23 cellular contexts compared by ENCODE assay signal in the genomic region with DNA sequence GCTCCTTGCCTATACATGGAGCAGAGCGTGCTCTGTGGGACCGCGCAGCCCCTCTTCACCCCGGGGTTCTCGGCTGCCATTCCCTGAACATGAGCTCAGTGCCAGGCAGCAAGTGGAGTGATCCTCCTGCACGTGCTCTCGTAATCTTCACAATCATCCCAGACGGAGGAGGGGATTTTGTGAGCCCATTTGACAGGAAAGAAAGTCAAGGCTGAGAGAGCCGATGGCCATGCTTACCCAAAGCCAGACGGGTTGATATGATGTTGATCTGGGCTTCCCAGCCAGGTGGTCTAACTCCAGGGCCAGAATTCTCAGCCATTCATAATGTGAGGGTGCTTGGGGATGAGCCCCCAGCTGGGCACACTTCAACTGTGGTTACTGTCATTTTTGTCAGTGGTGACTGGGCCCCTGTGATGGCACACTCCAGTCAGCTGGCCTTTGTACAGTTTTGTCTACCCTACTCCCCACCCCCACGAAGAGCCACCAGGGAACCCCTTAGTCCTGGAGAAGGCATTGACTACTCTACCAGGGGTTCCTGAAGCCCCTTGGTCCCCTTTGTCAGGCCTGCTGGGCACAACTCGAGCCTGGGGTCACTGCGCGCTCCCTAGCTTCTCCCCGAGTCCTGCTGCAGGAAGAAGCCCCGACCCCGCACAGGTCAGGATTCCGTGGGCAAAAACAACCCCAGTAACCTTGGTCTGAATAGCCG. TPM values are rescaled to one million over a fixed set of nuclear protein-coding genes. Genes with fewer than 3 reads are reported as not detected.
A peak's percentile ranks its signal among the peaks of the same experiment; 100 is the strongest.
DNase-seq lines count a peak whose midpoint lies in the region; ATAC-seq and TF ChIP-seq lines count a peak whose summit lies in the region.
"Had no signal": no experiment of that assay in that cellular context is flagged by ENCODE, and none has a peak within 500 bp of the region (broad histone marks: within the 10 kb centered on the region; RNA-seq: fewer than 3 reads in every experiment).

No MANE protein-coding gene starts in this region.

- CTCF ChIA-PET in WTC11 (lab: Charles Lee) = interaction anchor here (0.9 to 2.9 kb wide), 11 partner anchors 11 to 356 kb away, joined by 3 to 24 read pairs (median 4); partner anchors contain the start of gene STX16

- H3K4me1 Mint-ChIP-seq in WTC11 = peaks cover 23% of the 10 kb centered on the region
- H3K4me1 Mint-ChIP-seq in progenitor cell of endocrine pancreas (ENCODE audit: low read depth) = no peaks in the 10 kb centered on the region
- H3K4me1 Mint-ChIP-seq in natural killer cell = no peaks in the 10 kb centered on the region
- H3K4me1 Mint-ChIP-seq: B cell; stimulated activated naive CD8-positive, alpha-beta T cell treated with anti-CD3 and anti-CD28 coated beads, Interleukin-15, amount 100 ng/mL, for 72 hours had no signal

- H3K36me3 ChIP-seq in H7 (replicated peaks; ENCODE audit: control insufficient read depth, insufficient read depth, low read length) (no peaks in the 10 kb centered on the region), iPS-15b (ENCODE audit: control insufficient read depth, insufficient read depth, low read length) (no peaks in the 10 kb centered on the region), HAP-1 (replicated peaks) (no peaks in the 10 kb centered on the region)
- H3K36me3 ChIP-seq: neutrophil, right atrium auricular region had no signal

- intact Hi-C loops in natural killer cell (cut with micrococcal nuclease) = no loop called here

- H3K27me3 Mint-ChIP-seq in WTC11 (ENCODE audit: low read depth) (peaks cover 61% of the 10 kb centered on the region), progenitor cell of endocrine pancreas (peaks cover 76% of the 10 kb centered on the region), natural killer cell (ENCODE audit: low read depth in 2 of 2) (peaks cover 16 to 38% of the 10 kb centered on the region in 2 donors)

- H3K36me3 Mint-ChIP-seq in WTC11 = peaks cover 5% of the 10 kb centered on the region
- no peaks in the 10 kb centered on the region for H3K36me3 Mint-ChIP-seq in progenitor cell of endocrine pancreas (ENCODE audit: insufficient read depth)
- no peaks in the 10 kb centered on the region for H3K36me3 Mint-ChIP-seq in natural killer cell

- H3K4me3 Mint-ChIP-seq in WTC11 (peak overlapping the region; percentile 78), progenitor cell of endocrine pancreas (ENCODE audit: low read depth) (no peak overlapping the region), natural killer cell (no peak overlapping the region)
- H3K4me3 Mint-ChIP-seq: B cell; stimulated activated naive CD8-positive, alpha-beta T cell treated with anti-CD3 and anti-CD28 coated beads, Interleukin-15, amount 100 ng/mL, for 72 hours; T-helper 2 cell treated with Interferon-gamma antibody and Interleukin-4, amounts not matched to agents 5 μg/mL and 100 μg/mL, for 36 hours had no signal

- no peaks in the 10 kb centered on the region for H3K4me1 ChIP-seq in iPS-15b (ENCODE audit: control insufficient read depth, insufficient read depth, low read length)
- no peaks in the 10 kb centered on the region for H3K4me1 ChIP-seq in HAP-1
- H3K4me1 ChIP-seq: Caco-2 had no signal

- DNase-seq in H7 (no peak), WTC11 (ENCODE audit: low spot score) (no peak), skeletal muscle cell (ENCODE audit: low read depth) (no peak), HAP-1 (ENCODE audit: low spot score in 2 of 2) (no peak), progenitor cell of endocrine pancreas (ENCODE audit: low spot score, unreplicated experiment) (no peak), natural killer cell (no peak)
- DNase-seq: Caco-2; caudate nucleus; effector CD4-positive, alpha-beta T cell; EL; glutamatergic neuron; NCI-H1436; NCI-H2171 treated with DMSO at 0.1 percent for 48 hours; NCI-H748 treated with DMSO at 0.1 percent for 48 hours; PC-9; stimulated activated naive CD8-positive, alpha-beta T cell treated with anti-CD3 and anti-CD28 coated beads, Interleukin-15, amount 100 ng/mL, for 72 hours had no signal

- POLR2A ChIA-PET in WTC11 (lab: Charles Lee) = interaction anchor here (1.5 to 2.4 kb wide), 3 partner anchors 106 to 137 kb away, joined by 3 to 14 read pairs (median 7); partner anchors contain the start of gene STX16

- H3K27ac Mint-ChIP-seq in WTC11 (no peak overlapping the region), progenitor cell of endocrine pancreas (no peak overlapping the region), natural killer cell (no peak overlapping the region)
- H3K27ac Mint-ChIP-seq: B cell; stimulated activated naive CD8-positive, alpha-beta T cell treated with anti-CD3 and anti-CD28 coated beads, Interleukin-15, amount 100 ng/mL, for 72 hours; T-helper 2 cell treated with Interferon-gamma antibody and Interleukin-4, amounts not matched to agents 5 μg/mL and 100 μg/mL, for 36 hours had no signal

- H3K27me3 ChIP-seq in H7 (ENCODE audit: control insufficient read depth, insufficient read depth, low read length) (peaks cover 36% of the 10 kb centered on the region), iPS-15b (ENCODE audit: control insufficient read depth, insufficient read depth, low read length) (peaks cover 43% of the 10 kb centered on the region), HAP-1 (ENCODE audit: low read depth) (no peaks in the 10 kb centered on the region)

- in situ Hi-C loops in HAP-1 (cut with MboI; ENCODE audit: low sequenced_read_pairs) = no loop called here

- ATAC-seq in WTC11 = peak; percentile 5
- ATAC-seq in natural killer cell = no peak
- ATAC-seq: activated CD4-positive, CD25-positive, alpha-beta regulatory T cell treated with anti-CD3 and anti-CD28 coated beads, Interleukin-2, amount 50 U/mL, for 24 hours; stimulated activated naive CD8-positive, alpha-beta T cell treated with anti-CD3 and anti-CD28 coated beads, Interleukin-15, amount 100 ng/mL, for 72 hours had no signal

- H3K9me3 Mint-ChIP-seq in WTC11 = no peaks in the 10 kb centered on the region
- H3K9me3 Mint-ChIP-seq in progenitor cell of endocrine pancreas (ENCODE audit: low read depth) = no peaks in the 10 kb centered on the region
- H3K9me3 Mint-ChIP-seq in natural killer cell = no peaks in the 10 kb centered on the region
- H3K9me3 Mint-ChIP-seq: stimulated activated naive CD8-positive, alpha-beta T cell treated with anti-CD3 and anti-CD28 coated beads, Interleukin-15, amount 100 ng/mL, for 72 hours; T-helper 2 cell treated with Interferon-gamma antibody and Interleukin-4, amounts not matched to agents 5 μg/mL and 100 μg/mL, for 36 hours had no signal

- TF ChIP-seq CTCF in WTC11 (IDR thresholded peaks at IDR 0.05) (no peak), progenitor cell of endocrine pancreas (IDR thresholded peaks at IDR 0.05; ENCODE audit: unreplicated experiment) (no peak), natural killer cell (IDR thresholded peaks at IDR 0.05) (no peak)

- H3K4me3 ChIP-seq in H7 (ENCODE audit: insufficient read depth, low read depth, low read length) (peak overlapping the region; percentile 62), iPS-15b (ENCODE audit: low read depth, low read length) (peak overlapping the region; percentile 65), skeletal muscle cell (ENCODE audit: low read depth, low read length) (peak overlapping the region; percentile 62), HAP-1 (no peak overlapping the region)
- H3K4me3 ChIP-seq: PC-9 had no signal

- no peak overlapping the region for H3K9ac ChIP-seq in iPS-15b (ENCODE audit: low read depth, low read length)

- H3K9me3 ChIP-seq in iPS-15b (ENCODE audit: control insufficient read depth, insufficient read depth, low read length) = no peaks in the 10 kb centered on the region
- H3K9me3 ChIP-seq in HAP-1 = no peaks in the 10 kb centered on the region
- H3K9me3 ChIP-seq: Caco-2, neutrophil, right atrium auricular region had no signal

TF ChIP-seq in WTC11, 78 proteins besides CTCF, POLR2A, EP300 and RAD21 (continues in another document):
- TF ChIP-seq FOXJ3 (CRISPR knock-in tag; IDR thresholded peaks at IDR 0.05; ENCODE audit: borderline replicate concordance) (no peak), ZNF219 (CRISPR knock-in tag; IDR thresholded peaks at IDR 0.05; ENCODE audit: borderline replicate concordance) (no peak), TEAD1 (CRISPR knock-in tag; IDR thresholded peaks at IDR 0.05) (no peak), IRF2 (CRISPR knock-in tag; IDR thresholded peaks at IDR 0.05; ENCODE audit: borderline replicate concordance, low read depth) (no peak), MYBL2 (CRISPR knock-in tag; IDR thresholded peaks at IDR 0.05) (no peak), NR3C1 (CRISPR knock-in tag; conservative IDR thresholded peaks at IDR 0.05; ENCODE audit: low read depth) (no peak), GABPB1 (CRISPR knock-in tag; IDR thresholded peaks at IDR 0.05) (no peak), FOXP1 (CRISPR knock-in tag; IDR thresholded peaks at IDR 0.05; ENCODE audit: borderline replicate concordance) (no peak), STAT6 (CRISPR knock-in tag; conservative IDR thresholded peaks at IDR 0.05; ENCODE audit: low read depth) (no peak)
- TF ChIP-seq, protein P1, sequence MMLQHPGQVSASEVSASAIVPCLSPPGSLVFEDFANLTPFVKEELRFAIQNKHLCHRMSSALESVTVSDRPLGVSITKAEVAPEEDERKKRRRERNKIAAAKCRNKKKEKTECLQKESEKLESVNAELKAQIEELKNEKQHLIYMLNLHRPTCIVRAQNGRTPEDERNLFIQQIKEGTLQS (CRISPR knock-in tag; conservative IDR thresholded peaks at IDR 0.05) = no peak

RNA-seq across cellular contexts. Expression of gene APCDD1L, which starts 1.5 kb away (rescaled TPM):
- 1.5 and 2.6 TPM in 2 replicates for total RNA-seq in H7 (2014; rRNA removed; shearing (Covaris generic))
- total RNA-seq in WTC11 (2021) (2.4 to 3.2 TPM (median 2.5 TPM) in 3 replicates), progenitor cell of endocrine pancreas (not detected in 2 replicates), natural killer cell (not detected)
- total RNA-seq: B cell, Caco-2, mononuclear cell had no signal
